In the genomic region with DNA sequence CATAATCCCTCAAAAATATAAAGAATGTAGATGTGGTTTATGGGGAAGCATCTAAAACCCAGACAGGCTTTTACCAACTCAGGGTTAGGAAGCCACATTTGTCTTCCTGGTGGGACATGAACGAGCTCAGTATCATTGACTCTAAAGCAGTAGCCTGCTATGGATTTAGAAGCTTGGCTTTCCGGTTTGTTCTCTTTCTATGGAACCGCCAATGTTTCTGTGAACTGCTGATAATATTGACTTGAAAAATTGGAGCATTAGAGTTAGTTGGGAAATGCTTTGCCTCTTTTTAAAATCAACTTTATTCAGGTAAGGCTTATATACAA, we compare ENCODE assay signal across 13 cellular contexts. TPM values are rescaled to one million over a fixed set of nuclear protein-coding genes. Genes with fewer than 3 reads are reported as not detected.
A peak's percentile ranks its signal among the peaks of the same experiment; 100 is the strongest.
DNase-seq lines count a peak whose midpoint lies in the region; ATAC-seq, FAIRE-seq and TF ChIP-seq lines count a peak whose summit lies in the region.
"Had no signal": no experiment of that assay in that cellular context is flagged by ENCODE, and none has a peak within 500 bp of the region (broad histone marks: within the 10 kb centered on the region; RNA-seq: fewer than 3 reads in every experiment).

No MANE protein-coding gene starts in this region.

- no peak overlapping the region for H2AFZ ChIP-seq in hepatocyte

- TF ChIP-seq CTCF in left ventricle myocardium inferior (IDR thresholded peaks at IDR 0.05; ENCODE audit: borderline replicate concordance) (no peak), hepatocyte (IDR thresholded peaks at IDR 0.05; ENCODE audit: poor library complexity) (no peak)

- peaks cover 23% of the 10 kb centered on the region for H3K9me3 ChIP-seq in left ventricle myocardium inferior (replicated peaks)
- H3K9me3 ChIP-seq in right cardiac atrium (ENCODE audit: control insufficient read depth, low read length), result no peaks in the 10 kb centered on the region
- peaks cover 9% of the 10 kb centered on the region for H3K9me3 ChIP-seq in hepatocyte (ENCODE audit: low read depth)
- H3K9me3 ChIP-seq: HAP-1 had no signal

- H3K4me2 ChIP-seq in hepatocyte, result no peak overlapping the region

- peaks cover 15% of the 10 kb centered on the region for H3K36me3 ChIP-seq in left ventricle myocardium inferior
- no peaks in the 10 kb centered on the region for H3K36me3 ChIP-seq in hepatocyte (replicated peaks; ENCODE audit: insufficient read depth, low read depth)

- H3K27ac ChIP-seq in left ventricle myocardium inferior (replicated peaks), result peak overlapping the region; percentile 6
- no peak overlapping the region for H3K27ac ChIP-seq in right cardiac atrium (ENCODE audit: low read length)
- H3K27ac ChIP-seq in hepatocyte, result peak overlapping the region; percentile 40
- H3K27ac ChIP-seq: SK-N-MC had no signal

- no peak overlapping the region for H3K4me3 ChIP-seq in left ventricle myocardium inferior
- H3K4me3 ChIP-seq in right cardiac atrium (ENCODE audit: low read length), result no peak overlapping the region
- no peak overlapping the region for H3K4me3 ChIP-seq in hepatocyte
- H3K4me3 ChIP-seq: HAP-1, SK-N-MC had no signal

- no peaks in the 10 kb centered on the region for H3K27me3 ChIP-seq in left ventricle myocardium inferior (ENCODE audit: low read depth)
- no peaks in the 10 kb centered on the region for H3K27me3 ChIP-seq in right cardiac atrium (ENCODE audit: control insufficient read depth, insufficient read depth)
- H3K27me3 ChIP-seq in hepatocyte, result no peaks in the 10 kb centered on the region

- H3K79me2 ChIP-seq in hepatocyte, result no peaks in the 10 kb centered on the region

- ATAC-seq in right cardiac atrium, result no peak
- ATAC-seq: PC-3 had no signal

- intact Hi-C loops in left ventricle myocardium inferior (cut with micrococcal nuclease) (no loop called here), right cardiac atrium (cut with DNase I) (loop anchor here in 2 of 4 donors (10.0 kb wide), 2 partner anchors 45 to 315 kb away; no protein-coding TSS in a partner anchor)

- FAIRE-seq in TTC549 (lab: Jason Lieb, UNC), result peak; percentile 90

- DNase-seq in left ventricle myocardium inferior (no peak), right cardiac atrium (no peak), hepatocyte (ENCODE audit: low spot score) (no peak), SIG-M5 treated with dmso at 0.1 percent for 504 hours (lab: John Stamatoyannopoulos, UW; ENCODE audit: unreplicated experiment) (no peak), C1 segment of cervical spinal cord (lab: John Stamatoyannopoulos, UW) (no peak), COLO829 (ENCODE audit: low spot score) (no peak)
- DNase-seq: AML-193; CD4-positive, alpha-beta T cell; NCI-H146; PC-3 had no signal

- H3K4me1 ChIP-seq in left ventricle myocardium inferior, result no peaks in the 10 kb centered on the region
- no peaks in the 10 kb centered on the region for H3K4me1 ChIP-seq in right cardiac atrium (ENCODE audit: control insufficient read depth, insufficient read depth, low read length)
- no peaks in the 10 kb centered on the region for H3K4me1 ChIP-seq in hepatocyte (ENCODE audit: insufficient read depth)

- H4K20me1 ChIP-seq in hepatocyte (ENCODE audit: insufficient read depth, poor library complexity, severe bottlenecking), result no peaks in the 10 kb centered on the region

- H3K9me2 ChIP-seq in hepatocyte (replicated peaks; ENCODE audit: insufficient read depth), result no peaks in the 10 kb centered on the region

- WGBS in right cardiac atrium, result 77% methylated on average over 3 of the region's 3 CpGs
- 65% methylated on average over 3 of the region's 3 CpGs for WGBS in hepatocyte (ENCODE audit: low lambda C conversion rate, missing lambda C conversion rate)

RNA-seq across cellular contexts. Expression of a gene that starts 52.5 kb away (rescaled TPM):
- total RNA-seq in left ventricle myocardium inferior, result 28.1 TPM
- 10 to 100 TPM; 21.8 to 38.0 (median 29.1) TPM for total RNA-seq in right cardiac atrium
- 20.9 TPM for polyA plus RNA-seq in right cardiac atrium
- total RNA-seq in hepatocyte, result 55.1 and 57.3 TPM in 2 replicates
- polyA plus RNA-seq in hepatocyte, result 59.3 and 67.1 TPM in 2 replicates
